In genomic region chr3:161070252-161070930, GRCh38 we compare ENCODE assay signal across 1 cellular context.
TF ChIP-seq lines count a peak whose summit lies in the region.

No MANE protein-coding gene starts in this region.

TF ChIP-seq in GM12878, 131 proteins besides CTCF, POLR2A, EP300 and RAD21 (continued from another document):
- TF ChIP-seq CEBPZ (IDR thresholded peaks at IDR 0.05; ENCODE audit: low read depth, low read length) (no peak), RUNX3 (IDR thresholded peaks at IDR 0.05; ENCODE audit: low read length) (no peak), E2F4 (IDR thresholded peaks at IDR 0.05; ENCODE audit: low read depth, low read length) (no peak), IKZF1 (conservative IDR thresholded peaks at IDR 0.05) (0 out of 2 replicates have a peak, but pooled peaks have one; percentile 8), ZNF687 (IDR thresholded peaks at IDR 0.05) (no peak), ESRRA (IDR thresholded peaks at IDR 0.05; ENCODE audit: low read length) (no peak), NFXL1 (IDR thresholded peaks at IDR 0.05; ENCODE audit: borderline replicate concordance) (no peak), RAD51 (IDR thresholded peaks at IDR 0.05) (no peak), EED (IDR thresholded peaks at IDR 0.05; ENCODE audit: low read depth) (0 out of 2 replicates have a peak, but pooled peaks have one; percentile 8)
